Comparison of ENCODE assay signal across 22 cellular contexts in the genomic region with DNA sequence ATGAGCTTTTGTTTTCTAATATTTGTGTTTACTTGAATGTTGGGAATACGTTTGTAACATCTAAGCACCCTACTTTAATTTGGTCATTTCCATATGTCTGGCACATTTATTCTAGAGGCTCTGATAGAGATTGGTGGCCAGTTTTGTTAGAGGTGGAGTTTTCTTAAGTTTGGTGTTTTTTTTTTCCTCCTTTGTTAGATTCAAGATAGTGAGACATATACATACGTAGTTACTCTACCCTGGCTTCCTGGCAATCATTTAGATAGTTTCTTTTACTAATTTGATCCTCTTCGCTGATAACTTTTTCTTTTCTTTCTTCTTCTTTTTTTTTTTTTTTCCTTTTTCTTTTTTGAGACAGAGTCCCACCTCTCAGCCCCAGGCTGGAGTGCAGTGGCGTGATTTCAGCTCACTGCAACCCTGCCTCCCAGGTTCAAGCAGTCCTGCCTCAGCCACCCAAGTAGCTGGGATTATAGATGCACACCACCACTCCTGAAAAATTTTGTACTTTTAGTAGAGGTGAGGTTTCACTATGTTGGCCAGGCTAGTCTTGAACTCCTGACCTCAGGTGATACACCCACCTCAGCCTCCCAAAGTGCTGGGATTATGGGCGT. TPM values are rescaled to one million over a fixed set of nuclear protein-coding genes. Genes with fewer than 3 reads are reported as not detected.
DNase-seq lines count a peak whose midpoint lies in the region; ATAC-seq, FAIRE-seq and TF ChIP-seq lines count a peak whose summit lies in the region.
"Had no signal": no experiment of that assay in that cellular context is flagged by ENCODE, and none has a peak within 500 bp of the region (broad histone marks: within the 10 kb centered on the region; RNA-seq: fewer than 3 reads in every experiment).

No MANE protein-coding gene starts in this region.

- POLR2A ChIA-PET in naive thymus-derived CD8-positive, alpha-beta T cell (lab: Charles Lee): interaction anchor here (0.8 to 1.3 kb wide), 3 partner anchors 13 to 111 kb away, joined by 3 to 5 read pairs (median 4); partner anchors contain the start of genes METTL4, NDC80 and SMCHD1

- no peak overlapping the region for H2BK5ac ChIP-seq in mesenchymal stem cell (ENCODE audit: low read depth, low read length, poor library complexity, severe bottlenecking)

- H3K4me1 Mint-ChIP-seq in activated CD4-positive, alpha-beta T cell treated with anti-CD3 and anti-CD28 coated beads, Interleukin-2, amount 10 ng/mL, durations not matched to agents 24 days and 14 days: peaks cover 50% of the 10 kb centered on the region
- H3K4me1 Mint-ChIP-seq in activated T-helper 2 cell treated with anti-CD3 and anti-CD28 coated beads, Interferon-gamma antibody, Interleukin-2, Interleukin-4, amounts not matched to agents 10 μg/mL and 5 μg/mL and 100 μg/mL, durations not matched to agents 14 hours and 24 hours and 36 hours (ENCODE audit: low read depth): peaks cover 53% of the 10 kb centered on the region
- H3K4me1 Mint-ChIP-seq in naive thymus-derived CD8-positive, alpha-beta T cell: peaks cover 27 to 70% (median 61%) of the 10 kb centered on the region in 4 donors

- WGBS in esophagus squamous epithelium, 2 donors: 90 to 93% methylated on average over 5 of the region's 5 CpGs
- 100% methylated on average over 3 of the region's 5 CpGs for WGBS in mesenchymal stem cell

- H3K27me3 ChIP-seq in esophagus squamous epithelium (no peaks in the 10 kb centered on the region), mesenchymal stem cell (ENCODE audit: control insufficient read depth in 1 of 2, insufficient read depth in 1 of 2, low read length in 2 of 2) (no peaks in the 10 kb centered on the region)
- H3K27me3 ChIP-seq: ascending aorta; BLaER1 treated with 17β-estradiol and CSF1 and Interleukin-3, amounts not matched to agents 10 nM and 100 nM; hepatocyte had no signal

- H3K4me1 ChIP-seq in esophagus squamous epithelium (peaks cover 0 to 15% (median 0%) of the 10 kb centered on the region in 3 donors), mesenchymal stem cell (ENCODE audit: control insufficient read depth, insufficient read depth, low read depth, low read length) (no peaks in the 10 kb centered on the region)
- H3K4me1 ChIP-seq: A549, ascending aorta had no signal

- H3K27me3 Mint-ChIP-seq in activated CD4-positive, alpha-beta T cell treated with anti-CD3 and anti-CD28 coated beads, Interleukin-2, amount 10 ng/mL, durations not matched to agents 24 days and 14 days: no peaks in the 10 kb centered on the region
- no peaks in the 10 kb centered on the region for H3K27me3 Mint-ChIP-seq in activated T-helper 2 cell treated with anti-CD3 and anti-CD28 coated beads, Interferon-gamma antibody, Interleukin-2, Interleukin-4, amounts not matched to agents 10 μg/mL and 5 μg/mL and 100 μg/mL, durations not matched to agents 14 hours and 24 hours and 36 hours (ENCODE audit: low read depth)
- H3K27me3 Mint-ChIP-seq in naive thymus-derived CD8-positive, alpha-beta T cell: no peaks in the 10 kb centered on the region

- no peak overlapping the region for H2BK12ac ChIP-seq in mesenchymal stem cell (ENCODE audit: low read length in 2 of 2)

- no peak for TF ChIP-seq CTCF in esophagus squamous epithelium (IDR thresholded peaks at IDR 0.05)

- no peak overlapping the region for H4K8ac ChIP-seq in mesenchymal stem cell (ENCODE audit: low read length)

- peaks cover 11% of the 10 kb centered on the region for H3K79me1 ChIP-seq in mesenchymal stem cell (replicated peaks; ENCODE audit: low read length, poor library complexity, severe bottlenecking)

- peak overlapping the region; percentile 85 for H3K27ac Mint-ChIP-seq in activated CD4-positive, alpha-beta T cell treated with anti-CD3 and anti-CD28 coated beads, Interleukin-2, amount 10 ng/mL, durations not matched to agents 24 days and 14 days
- H3K27ac Mint-ChIP-seq in activated T-helper 2 cell treated with anti-CD3 and anti-CD28 coated beads, Interferon-gamma antibody, Interleukin-2, Interleukin-4, amounts not matched to agents 10 μg/mL and 5 μg/mL and 100 μg/mL, durations not matched to agents 14 hours and 24 hours and 36 hours: peak overlapping the region; percentile 69
- peak overlapping the region; percentile 49 to 97 (median 86) for H3K27ac Mint-ChIP-seq in naive thymus-derived CD8-positive, alpha-beta T cell

- peaks cover 6% of the 10 kb centered on the region for H3K9me3 Mint-ChIP-seq in activated CD4-positive, alpha-beta T cell treated with anti-CD3 and anti-CD28 coated beads, Interleukin-2, amount 10 ng/mL, durations not matched to agents 24 days and 14 days
- H3K9me3 Mint-ChIP-seq in activated T-helper 2 cell treated with anti-CD3 and anti-CD28 coated beads, Interferon-gamma antibody, Interleukin-2, Interleukin-4, amounts not matched to agents 10 μg/mL and 5 μg/mL and 100 μg/mL, durations not matched to agents 14 hours and 24 hours and 36 hours: peaks cover 19% of the 10 kb centered on the region
- peaks cover 4 to 19% (median 13%) of the 10 kb centered on the region in 9 donors for H3K9me3 Mint-ChIP-seq in naive thymus-derived CD8-positive, alpha-beta T cell

- peak; percentile 24 for FAIRE-seq in GM18507 (lab: Jason Lieb, UNC)
- FAIRE-seq: A549, islet of Langerhans had no signal

- no peak overlapping the region for H2BK120ac ChIP-seq in mesenchymal stem cell (ENCODE audit: low read depth, low read length)

- no peak overlapping the region for H2AK5ac ChIP-seq in mesenchymal stem cell (ENCODE audit: low read length, severe bottlenecking)

- no peak overlapping the region for H4K91ac ChIP-seq in mesenchymal stem cell (ENCODE audit: low read length)

- H3K9me3 ChIP-seq in esophagus squamous epithelium (peaks cover 0 to 7% (median 0%) of the 10 kb centered on the region in 3 donors), mesenchymal stem cell (ENCODE audit: control insufficient read depth, low read length) (peaks cover 21% of the 10 kb centered on the region)

- no peak for DNase-seq in activated CD4-positive, alpha-beta T cell treated with anti-CD3 and anti-CD28 coated beads, Interleukin-2, amount 10 ng/mL, durations not matched to agents 24 days and 14 days
- no peak for DNase-seq in activated CD4-positive, alpha-beta T cell treated with anti-CD3 and anti-CD28 coated beads for 48 hours
- DNase-seq in GM18507 (ENCODE audit: extremely low spot score, insufficient read length, low read depth): no peak
- DNase-seq in activated T-helper 2 cell treated with anti-CD3 and anti-CD28 coated beads, Interferon-gamma antibody, Interleukin-2, Interleukin-4, amounts not matched to agents 10 μg/mL and 5 μg/mL and 100 μg/mL, durations not matched to agents 14 hours and 24 hours and 36 hours (ENCODE audit: low spot score): no peak
- DNase-seq in naive thymus-derived CD8-positive, alpha-beta T cell: no peak
- no peak for DNase-seq in esophagus squamous epithelium (lab: John Stamatoyannopoulos, UW)
- DNase-seq in SIG-M5 (lab: John Stamatoyannopoulos, UW): no peak
- DNase-seq in mesenchymal stem cell: no peak
- DNase-seq: activated CD4-positive, alpha-beta T cell treated with anti-CD3 and anti-CD28 coated beads, Interleukin-2, amount 50 U/mL, for 48 hours; activated effector memory CD4-positive, alpha-beta T cell treated with Interleukin-2 at 50 U/mL for 16 hours; foreskin melanocyte; GM23248; NCI-H1417; NCI-H526 treated with DMSO at 0.1 percent for 48 hours; retina; stimulated activated CD8-positive, alpha-beta memory T cell treated with anti-CD3 and anti-CD28 coated beads, Interleukin-4, amount 100 ng/mL, for 48 hours had no signal

- no peak overlapping the region for H3K14ac ChIP-seq in mesenchymal stem cell (ENCODE audit: low read length in 2 of 2)

- H3K9ac ChIP-seq in mesenchymal stem cell (ENCODE audit: low read length): no peak overlapping the region
- H3K9ac ChIP-seq: BLaER1 treated with 17β-estradiol and CSF1 and Interleukin-3, amounts not matched to agents 10 nM and 100 nM; GM23248 had no signal

- no peak overlapping the region for H3K23ac ChIP-seq in mesenchymal stem cell (ENCODE audit: low read length in 2 of 2)

- H3K27ac ChIP-seq in esophagus squamous epithelium (no peak overlapping the region), mesenchymal stem cell (ENCODE audit: low read length, poor library complexity, severe bottlenecking) (no peak overlapping the region)
- H3K27ac ChIP-seq: A549; ascending aorta; BLaER1 treated with 17β-estradiol and CSF1 and Interleukin-3, amounts not matched to agents 10 nM and 100 nM; GM23248; hepatocyte; RWPE1 had no signal

- H3K36me3 ChIP-seq in esophagus squamous epithelium: peaks cover 0 to 66% (median 0%) of the 10 kb centered on the region in 3 donors
- peaks cover 16 to 50% of the 10 kb centered on the region in 2 experiments for H3K36me3 ChIP-seq in mesenchymal stem cell (ENCODE audit: control insufficient read depth in 1 of 2, insufficient read depth in 2 of 2, low read depth in 1 of 2, low read length in 2 of 2)

- H3K4ac ChIP-seq in mesenchymal stem cell (ENCODE audit: low read depth in 1 of 2, low read length in 2 of 2): no peak overlapping the region

- H2BK15ac ChIP-seq in mesenchymal stem cell (ENCODE audit: low read depth, poor library complexity, severe bottlenecking): no peak overlapping the region

- H3K4me3 ChIP-seq in esophagus squamous epithelium: no peak overlapping the region
- H3K4me3 ChIP-seq in mesenchymal stem cell (ENCODE audit: insufficient read depth in 1 of 2, low read depth in 1 of 2, low read length in 2 of 2): no peak overlapping the region
- H3K4me3 ChIP-seq: A549; ascending aorta; BLaER1 treated with 17β-estradiol and CSF1 and Interleukin-3, amounts not matched to agents 10 nM and 100 nM; GM23248; hepatocyte had no signal

- H3K36me3 Mint-ChIP-seq in activated CD4-positive, alpha-beta T cell treated with anti-CD3 and anti-CD28 coated beads, Interleukin-2, amount 10 ng/mL, durations not matched to agents 24 days and 14 days (ENCODE audit: low read depth): peaks cover 69% of the 10 kb centered on the region
- H3K36me3 Mint-ChIP-seq in activated T-helper 2 cell treated with anti-CD3 and anti-CD28 coated beads, Interferon-gamma antibody, Interleukin-2, Interleukin-4, amounts not matched to agents 10 μg/mL and 5 μg/mL and 100 μg/mL, durations not matched to agents 14 hours and 24 hours and 36 hours (ENCODE audit: low read depth): peaks cover 74% of the 10 kb centered on the region
- peaks cover 23 to 87% (median 49%) of the 10 kb centered on the region in 3 donors for H3K36me3 Mint-ChIP-seq in naive thymus-derived CD8-positive, alpha-beta T cell

- TF ChIP-seq POLR2A in esophagus squamous epithelium (IDR thresholded peaks at IDR 0.05): no peak

- no peak overlapping the region for H3K4me2 ChIP-seq in mesenchymal stem cell (ENCODE audit: low read length, poor library complexity, severe bottlenecking)
- H3K4me2 ChIP-seq: A549; BLaER1 treated with 17β-estradiol and CSF1 and Interleukin-3, amounts not matched to agents 10 nM and 100 nM; hepatocyte had no signal

- H2AFZ ChIP-seq in mesenchymal stem cell (ENCODE audit: low read depth, low read length): no peak overlapping the region
- H2AFZ ChIP-seq: GM23248, hepatocyte had no signal

- peak overlapping the region; percentile 56 for H3K4me3 Mint-ChIP-seq in activated CD4-positive, alpha-beta T cell treated with anti-CD3 and anti-CD28 coated beads, Interleukin-2, amount 10 ng/mL, durations not matched to agents 24 days and 14 days
- H3K4me3 Mint-ChIP-seq in activated T-helper 2 cell treated with anti-CD3 and anti-CD28 coated beads, Interferon-gamma antibody, Interleukin-2, Interleukin-4, amounts not matched to agents 10 μg/mL and 5 μg/mL and 100 μg/mL, durations not matched to agents 14 hours and 24 hours and 36 hours (ENCODE audit: low read depth): peak overlapping the region; percentile 13
- peak overlapping the region in 9 of 10 donors; percentile 7 to 70 (median 55) for H3K4me3 Mint-ChIP-seq in naive thymus-derived CD8-positive, alpha-beta T cell

- no peak overlapping the region for H3K18ac ChIP-seq in mesenchymal stem cell (ENCODE audit: low read depth in 1 of 2, low read length in 2 of 2)

- intact Hi-C loops in activated CD4-positive, alpha-beta T cell treated with anti-CD3 and anti-CD28 coated beads, Interleukin-2, amount 10 ng/mL, durations not matched to agents 24 days and 14 days (cut with micrococcal nuclease): loop anchor here (2.0 kb wide), 1 partner anchor 23 kb away; no protein-coding TSS in a partner anchor
- intact Hi-C loops in activated T-helper 2 cell treated with anti-CD3 and anti-CD28 coated beads, Interferon-gamma antibody, Interleukin-2, Interleukin-4, amounts not matched to agents 10 μg/mL and 5 μg/mL and 100 μg/mL, durations not matched to agents 14 hours and 24 hours and 36 hours (cut with micrococcal nuclease): loop anchor here (2.0 to 5.0 kb wide), 4 partner anchors 25 to 75 kb away; no protein-coding TSS in a partner anchor
- intact Hi-C loops in esophagus squamous epithelium (cut with DNase I): no loop called here

- ATAC-seq in naive thymus-derived CD8-positive, alpha-beta T cell: peak; percentile 41 to 75
- ATAC-seq: A549 had no signal

RNA-seq across cellular contexts. Expression of gene SMCHD1, which starts 26.6 kb away (rescaled TPM):
- 98.4 and 109 TPM in 2 replicates for total RNA-seq in activated CD4-positive, alpha-beta T cell treated with anti-CD3 and anti-CD28 coated beads, Interleukin-2, amount 10 ng/mL, durations not matched to agents 24 days and 14 days
- 100 and 101 TPM in 2 replicates for total RNA-seq in activated T-helper 2 cell treated with anti-CD3 and anti-CD28 coated beads, Interferon-gamma antibody, Interleukin-2, Interleukin-4, amounts not matched to agents 10 μg/mL and 5 μg/mL and 100 μg/mL, durations not matched to agents 14 hours and 24 hours and 36 hours
- 100 to 1,000 TPM; 208 to 215 TPM for total RNA-seq in naive thymus-derived CD8-positive, alpha-beta T cell
- 10 to 100 TPM; 27.7 to 33.7 (median 29.4) TPM for polyA plus RNA-seq in naive thymus-derived CD8-positive, alpha-beta T cell
- 10 to 100 TPM; 32.8 to 69.6 (median 33.8) TPM for total RNA-seq in esophagus squamous epithelium
- polyA plus RNA-seq in mesenchymal stem cell (2013, experiment 1 of 2): 17.1 TPM
- polyA plus RNA-seq in mesenchymal stem cell (2013, experiment 2 of 2): 17.8 TPM
